In the genomic region with DNA sequence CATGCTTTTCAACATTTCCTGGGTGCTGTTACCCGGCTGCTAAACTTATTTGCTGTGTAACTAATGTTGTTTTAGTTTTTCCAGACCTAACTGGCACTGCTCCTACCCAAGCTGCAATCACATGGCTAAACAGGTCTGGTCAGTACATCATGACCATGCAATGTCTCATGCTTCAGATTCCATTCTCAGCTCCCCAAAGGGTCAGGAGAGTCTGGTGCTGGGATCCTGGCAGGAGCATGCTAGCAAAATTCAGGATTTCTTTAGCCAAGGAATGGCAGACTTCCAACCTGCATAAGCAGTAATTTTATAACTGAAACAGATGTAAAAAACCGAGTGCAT, we compare ENCODE assay signal across 9 cellular contexts. TPM values are rescaled to one million over a fixed set of nuclear protein-coding genes. Genes with fewer than 3 reads are reported as not detected.
DNase-seq lines count a peak whose midpoint lies in the region; ATAC-seq and TF ChIP-seq lines count a peak whose summit lies in the region.
"Had no signal": no experiment of that assay in that cellular context is flagged by ENCODE, and none has a peak within 500 bp of the region (broad histone marks: within the 10 kb centered on the region; RNA-seq: fewer than 3 reads in every experiment).

No MANE protein-coding gene starts in this region.

- no peaks in the 10 kb centered on the region for H3K9me3 ChIP-seq in fibroblast of lung (ENCODE audit: control insufficient read depth, insufficient read depth, low read depth, low read length)
- H3K9me3 ChIP-seq in naive thymus-derived CD4-positive, alpha-beta T cell (ENCODE audit: control insufficient read depth in 2 of 3, low read length in 3 of 3): no peaks in the 10 kb centered on the region

- no peak for TF ChIP-seq CTCF in fibroblast of lung (conservative IDR thresholded peaks at IDR 0.05 in 1 of 2, IDR thresholded peaks at IDR 0.05 in 1 of 2; ENCODE audit: low read depth in 1 of 2, low read length in 2 of 2)

- no peak for ATAC-seq in naive thymus-derived CD4-positive, alpha-beta T cell
- ATAC-seq in HG02588 (IDR thresholded peaks at IDR 0.05; ENCODE audit: unreplicated experiment) (no peak), GM18870 (IDR thresholded peaks at IDR 0.05; ENCODE audit: unreplicated experiment) (no peak), HG02973 (IDR thresholded peaks at IDR 0.05; ENCODE audit: unreplicated experiment) (no peak)

- no peak overlapping the region for H3K9ac ChIP-seq in fibroblast of lung (ENCODE audit: insufficient read depth, low read length)

- H3K4me3 Mint-ChIP-seq in naive thymus-derived CD4-positive, alpha-beta T cell: peak overlapping the region in 9 of 10 donors; percentile 40 to 73 (median 59)

- DNase-seq in AG08395 (ENCODE audit: low spot score) (peak; percentile 81), NCI-H226 (peak; percentile 74), fibroblast of lung (ENCODE audit: low read depth in 2 of 2) (peak; percentile 53 to 84)
- DNase-seq in naive thymus-derived CD4-positive, alpha-beta T cell: peak in 1 of 9 donors; percentile 25
- no peak for DNase-seq in stimulated activated CD4-positive, alpha-beta T cell treated with anti-CD3 and anti-CD28 coated beads, Interleukin-2, amount 100 ng/mL, for 48 hours

- no peaks in the 10 kb centered on the region for H3K27me3 ChIP-seq in fibroblast of lung (ENCODE audit: control insufficient read depth, insufficient read depth, low read length)
- no peaks in the 10 kb centered on the region for H3K27me3 ChIP-seq in naive thymus-derived CD4-positive, alpha-beta T cell (ENCODE audit: control insufficient read depth in 2 of 2, insufficient read depth in 2 of 2, low read length in 2 of 2)

- POLR2A ChIA-PET in naive thymus-derived CD4-positive, alpha-beta T cell (lab: Charles Lee): interaction anchor here (1.3 to 2.4 kb wide), 2 partner anchors 12 to 478 kb away, joined by 3 to 7 read pairs; a partner anchor contains a TSS

- no peaks in the 10 kb centered on the region for H3K36me3 Mint-ChIP-seq in naive thymus-derived CD4-positive, alpha-beta T cell

- peak overlapping the region in 8 of 9 donors; percentile 80 to 90 (median 88) for H3K27ac Mint-ChIP-seq in naive thymus-derived CD4-positive, alpha-beta T cell

- no peaks in the 10 kb centered on the region for H3K9me3 Mint-ChIP-seq in naive thymus-derived CD4-positive, alpha-beta T cell

- intact Hi-C loops in naive thymus-derived CD4-positive, alpha-beta T cell (cut with micrococcal nuclease): loop anchor here (1.0 to 2.0 kb wide), 10 partner anchors 12 to 482 kb away; a partner anchor contains a TSS

- no peaks in the 10 kb centered on the region for H3K36me3 ChIP-seq in fibroblast of lung (ENCODE audit: control insufficient read depth, insufficient read depth, low read length)
- H3K36me3 ChIP-seq in naive thymus-derived CD4-positive, alpha-beta T cell (ENCODE audit: control insufficient read depth in 2 of 3, insufficient read depth in 3 of 3, low read length in 3 of 3): no peaks in the 10 kb centered on the region

- H2AFZ ChIP-seq in fibroblast of lung (ENCODE audit: low read length): no peak overlapping the region

- H3K4me1 Mint-ChIP-seq in naive thymus-derived CD4-positive, alpha-beta T cell: peaks cover 16 to 24% (median 18%) of the 10 kb centered on the region in 7 donors

- H3K4me1 ChIP-seq in fibroblast of lung (ENCODE audit: control insufficient read depth, extremely low read depth, insufficient read depth, low read length): peaks cover 8% of the 10 kb centered on the region
- H3K4me1 ChIP-seq in naive thymus-derived CD4-positive, alpha-beta T cell (ENCODE audit: control insufficient read depth in 2 of 2, insufficient read depth in 2 of 2, low read length in 2 of 2): peaks cover 0 to 14% of the 10 kb centered on the region in 2 donors

- CTCF ChIA-PET in naive thymus-derived CD4-positive, alpha-beta T cell (lab: Charles Lee): interaction anchor here (0.6 to 2.9 kb wide), 5 partner anchors 17 to 658 kb away, joined by 3 to 10 read pairs (median 5); no protein-coding TSS in a partner anchor

- peak overlapping the region; percentile 68 for H3K4me2 ChIP-seq in fibroblast of lung (ENCODE audit: extremely low read depth, insufficient read depth, low read length)

- H3K27me3 Mint-ChIP-seq in naive thymus-derived CD4-positive, alpha-beta T cell: peaks cover 0 to 5% (median 0%) of the 10 kb centered on the region in 5 donors

- no peak overlapping the region for H3K27ac ChIP-seq in fibroblast of lung (ENCODE audit: insufficient read depth, low read length)
- peak overlapping the region; percentile 30 for H3K27ac ChIP-seq in naive thymus-derived CD4-positive, alpha-beta T cell (ENCODE audit: low read depth, low read length)
- H3K27ac ChIP-seq: SK-N-MC had no signal

- no peaks in the 10 kb centered on the region for H4K20me1 ChIP-seq in fibroblast of lung (ENCODE audit: control insufficient read depth, extremely low read depth, insufficient read depth, low read length)

- H3K79me2 ChIP-seq in fibroblast of lung (ENCODE audit: control insufficient read depth, insufficient read depth, low read length): no peaks in the 10 kb centered on the region

- peak overlapping the region in 1 of 4 experiments; percentile 18 for H3K4me3 ChIP-seq in fibroblast of lung (replicated peaks in 1 of 4; ENCODE audit: control extremely low read depth in 1 of 4, insufficient read depth in 1 of 4, low read depth in 3 of 4, low read length in 4 of 4)
- H3K4me3 ChIP-seq in naive thymus-derived CD4-positive, alpha-beta T cell (ENCODE audit: low read length): no peak overlapping the region

RNA-seq across cellular contexts. Expression of a gene that starts 12.6 kb away (rescaled TPM):
- 1.8 and 6.4 TPM in 2 replicates for total RNA-seq in fibroblast of lung
- polyA plus RNA-seq in fibroblast of lung: 15.5 and 26.9 TPM in 2 replicates
- 10.2 and 20.0 TPM in 2 replicates for polyA plus RNA-seq in fibroblast of lung (2012)
- polyA minus RNA-seq in fibroblast of lung (ENCODE audit: low replicate concordance): 2.6 TPM in 1 of 2 replicates, not detected in the other
- total RNA-seq in naive thymus-derived CD4-positive, alpha-beta T cell: 10 to 100 TPM in 1 of 5 experiments, 1 to 10 TPM in 4; 1.1 to 43.8 (median 3.1) TPM
- polyA plus RNA-seq in naive thymus-derived CD4-positive, alpha-beta T cell: 1 to 10 TPM; 1.9 to 2.7 TPM

Comparison
In these comparisons a context has a peak if more than half of its experiments do, and no peak if none do; other contexts are left out.
1. DNase-seq: peak in AG08395 (single experiment), NCI-H226 (single experiment) and fibroblast of lung (2 of 2); none in stimulated activated CD4-positive, alpha-beta T cell treated with anti-CD3 and anti-CD28 coated beads, Interleukin-2, amount 100 ng/mL, for 48 hours (0 of 2).